ENCODE assay signal across 2 cellular contexts in genomic region chr16:81888520-81889394, GRCh38.
TF ChIP-seq lines count a peak whose summit lies in the region.

No MANE protein-coding gene starts in this region.

TF ChIP-seq in K562, 482 proteins besides CTCF, POLR2A, EP300 and RAD21 (continued from another document and continues in another):
- TF ChIP-seq ZBTB40 (IDR thresholded peaks at IDR 0.05) (no peak), ZBTB40 (CRISPR knock-in tag; IDR thresholded peaks at IDR 0.05) (no peak), POLR2G (IDR thresholded peaks at IDR 0.05; ENCODE audit: low read depth, low read length) (no peak), CCNT2 (IDR thresholded peaks at IDR 0.05; ENCODE audit: borderline replicate concordance, extremely low read depth, insufficient read length, low read depth, low read length) (no peak), PBX2 (CRISPR knock-in tag; IDR thresholded peaks at IDR 0.05; ENCODE audit: low read depth) (no peak), PBX2 (tag; conservative IDR thresholded peaks at IDR 0.05; ENCODE audit: low read depth) (peak; percentile 48; the same call in 1 of the 2 replicates), THAP7 (CRISPR knock-in tag; IDR thresholded peaks at IDR 0.05) (no peak), ZNF212 (CRISPR knock-in tag; IDR thresholded peaks at IDR 0.05) (no peak), MEF2A (IDR thresholded peaks at IDR 0.05; ENCODE audit: control insufficient read depth, low read depth, low read length) (no peak), ZNF311 (CRISPR knock-in tag; IDR thresholded peaks at IDR 0.05) (no peak), CSDE1 (IDR thresholded peaks at IDR 0.05) (no peak), GATA2 (CRISPR knock-in tag; IDR thresholded peaks at IDR 0.05) (no peak), E2F6 (IDR thresholded peaks at IDR 0.05; ENCODE audit: borderline replicate concordance in 1 of 2, extremely low read depth in 1 of 2, insufficient read depth in 1 of 2, insufficient read length in 1 of 2, low read depth in 1 of 2, low read length in 1 of 2, poor library complexity in 1 of 2, severe bottlenecking in 1 of 2) (no peak)

TF ChIP-seq in HepG2, 621 proteins besides CTCF, POLR2A, EP300 and RAD21 (continued from another document and continues in another):
- TF ChIP-seq ZBTB40 (IDR thresholded peaks at IDR 0.05) = no peak
- peak; percentile 57; the same call in 1 of the 2 replicates for TF ChIP-seq ZBTB40 (CRISPR knock-in tag; IDR thresholded peaks at IDR 0.05)
- TF ChIP-seq IKZF4 (CRISPR knock-in tag; IDR thresholded peaks at IDR 0.05; ENCODE audit: borderline replicate concordance, low read depth, not compliant biosample characterization) = no peak
- TF ChIP-seq MAFG (CRISPR knock-in tag; IDR thresholded peaks at IDR 0.05) = no peak
- TF ChIP-seq SNAPC2 (CRISPR knock-in tag; IDR thresholded peaks at IDR 0.05) = 0 out of 2 replicates have a peak, but pooled peaks have one; percentile 17
- TF ChIP-seq SP4 (CRISPR knock-in tag; IDR thresholded peaks at IDR 0.05) = peak; percentile 47; the same call in 1 of the 2 replicates
- TF ChIP-seq ELK4 (CRISPR knock-in tag; IDR thresholded peaks at IDR 0.05; ENCODE audit: borderline replicate concordance) = no peak
- peak; percentile 74 for TF ChIP-seq ARID3A (IDR thresholded peaks at IDR 0.05; ENCODE audit: low read depth, low read length)
- TF ChIP-seq ZNF878 (CRISPR knock-in tag; IDR thresholded peaks at IDR 0.05) = peak; percentile 89
- 0 out of 2 replicates have a peak, but pooled peaks have one; percentile 72 for TF ChIP-seq ZNF598 (CRISPR knock-in tag; IDR thresholded peaks at IDR 0.05; ENCODE audit: borderline replicate concordance)
- TF ChIP-seq ZNF17 (CRISPR knock-in tag; IDR thresholded peaks at IDR 0.05) = no peak
- no peak for TF ChIP-seq EHMT2 (IDR thresholded peaks at IDR 0.05; ENCODE audit: borderline replicate concordance, low read depth, low read length)
- TF ChIP-seq ZNF770 (CRISPR knock-in tag; IDR thresholded peaks at IDR 0.05) = no peak
- peak; percentile 75 for TF ChIP-seq HMG20A (CRISPR knock-in tag; IDR thresholded peaks at IDR 0.05; ENCODE audit: borderline replicate concordance)
- 0 out of 2 replicates have a peak, but pooled peaks have one; percentile 36 for TF ChIP-seq SETDB1 (CRISPR knock-in tag; IDR thresholded peaks at IDR 0.05; ENCODE audit: borderline replicate concordance)
- TF ChIP-seq TAF15 (IDR thresholded peaks at IDR 0.05; ENCODE audit: low read depth, low read length, poor library complexity, severe bottlenecking) = no peak
- peak; percentile 59 for TF ChIP-seq NR2C2 (CRISPR knock-in tag; IDR thresholded peaks at IDR 0.05; ENCODE audit: borderline replicate concordance)
- TF ChIP-seq ZNF589 (CRISPR knock-in tag; conservative IDR thresholded peaks at IDR 0.05) = peak; percentile 78; the same call in 1 of the 2 replicates
- TF ChIP-seq FOXK2 (IDR thresholded peaks at IDR 0.05) = no peak
- TF ChIP-seq RXRA (CRISPR knock-in tag; IDR thresholded peaks at IDR 0.05) = no peak
- 0 out of 2 replicates have a peak, but pooled peaks have one; percentile 35 for TF ChIP-seq ZMYM2 (CRISPR knock-in tag; IDR thresholded peaks at IDR 0.05)
- no peak for TF ChIP-seq REXO4 (CRISPR knock-in tag; IDR thresholded peaks at IDR 0.05; ENCODE audit: borderline replicate concordance)
- TF ChIP-seq HNF1B (CRISPR knock-in tag; IDR thresholded peaks at IDR 0.05) = peak; percentile 18; the same call in 1 of the 2 replicates
- TF ChIP-seq ZNF205 (CRISPR knock-in tag; IDR thresholded peaks at IDR 0.05) = 0 out of 2 replicates have a peak, but pooled peaks have one; percentile 17
- peak; percentile 37; the same call in 1 of the 2 replicates for TF ChIP-seq FOXK1 (CRISPR knock-in tag; IDR thresholded peaks at IDR 0.05; ENCODE audit: borderline replicate concordance, low read depth)
- TF ChIP-seq ZMAT3 (CRISPR knock-in tag; conservative IDR thresholded peaks at IDR 0.05) = 0 out of 2 replicates have a peak, but pooled peaks have one; percentile 67
- TF ChIP-seq KMT2A (CRISPR knock-in tag; IDR thresholded peaks at IDR 0.05) = no peak
- no peak for TF ChIP-seq RFX1 (IDR thresholded peaks at IDR 0.05)
- peak; percentile 55; the same call in 1 of the 2 replicates for TF ChIP-seq ESRRA (CRISPR knock-in tag; IDR thresholded peaks at IDR 0.05; ENCODE audit: low read depth)
- TF ChIP-seq RCOR2 (CRISPR knock-in tag; IDR thresholded peaks at IDR 0.05) = no peak
- no peak for TF ChIP-seq ZNF34 (CRISPR knock-in tag; IDR thresholded peaks at IDR 0.05; ENCODE audit: borderline replicate concordance)
- no peak for TF ChIP-seq ZBTB3 (CRISPR knock-in tag; IDR thresholded peaks at IDR 0.05; ENCODE audit: borderline replicate concordance, low read depth)
- no peak for TF ChIP-seq FOXA1 (IDR thresholded peaks at IDR 0.05)
- TF ChIP-seq FOXA1 (CRISPR knock-in tag; IDR thresholded peaks at IDR 0.05) = no peak
